23 cellular contexts compared by ENCODE assay signal in the genomic region with DNA sequence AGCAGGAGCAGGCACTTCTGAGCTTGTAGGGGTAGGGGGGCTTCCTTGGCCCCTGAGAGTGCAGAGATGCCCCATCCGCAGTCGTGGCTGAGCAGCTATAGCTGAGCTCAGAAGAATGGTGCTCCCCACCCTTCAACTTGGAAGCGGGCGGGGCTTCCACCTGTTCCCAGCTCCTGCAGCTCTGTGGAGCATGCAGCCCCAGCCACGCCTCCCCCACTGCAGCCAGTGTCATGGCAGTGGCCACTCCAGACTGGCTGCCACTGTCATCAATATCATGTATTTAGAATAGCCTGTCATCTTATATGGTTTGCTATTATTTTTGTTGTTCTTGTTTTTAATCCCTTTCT.
DNase-seq lines count a peak whose midpoint lies in the region; ATAC-seq, FAIRE-seq and TF ChIP-seq lines count a peak whose summit lies in the region.
"Had no signal": no experiment of that assay in that cellular context is flagged by ENCODE, and none has a peak within 500 bp of the region (broad histone marks: within the 10 kb centered on the region; RNA-seq: fewer than 3 reads in every experiment).

No MANE protein-coding gene starts in this region.

- TF ChIP-seq POLR2A in right lobe of liver (IDR thresholded peaks at IDR 0.05) (no peak), HepG2 (IDR thresholded peaks at IDR 0.05; ENCODE audit: insufficient read depth in 1 of 2, low read depth in 2 of 2, low read length in 2 of 2) (no peak)

- H3K4me3 ChIP-seq in right lobe of liver = no peak overlapping the region
- no peak overlapping the region for H3K4me3 ChIP-seq in HepG2 (replicated peaks in 1 of 3; ENCODE audit: insufficient read depth in 1 of 3, low read depth in 2 of 3, low read length in 3 of 3)
- H3K4me3 ChIP-seq: GM12878 had no signal

- H3K36me3 ChIP-seq in right lobe of liver (no peaks in the 10 kb centered on the region), HepG2 (replicated peaks in 1 of 2; ENCODE audit: control insufficient read depth in 1 of 2, insufficient read depth in 2 of 2, low read length in 2 of 2) (no peaks in the 10 kb centered on the region)

- CTCF ChIA-PET in HepG2 (lab: Yijun Ruan, JAX; ENCODE audit: low intra/inter-chr PET ratio, low total read pairs) = no interaction called here
- CTCF ChIA-PET in WTC11 (lab: Charles Lee) = no interaction called here

- no peak overlapping the region for H3K9ac ChIP-seq in HepG2 (ENCODE audit: insufficient read depth, low read depth, low read length)
- H3K9ac ChIP-seq: KMS-11 had no signal

- peak in 2 of 3 donors; percentile 9 to 45 for DNase-seq in right lobe of liver
- no peak for DNase-seq in HepG2 (ENCODE audit: low spot score)
- DNase-seq in WTC11 (ENCODE audit: low spot score) = peak; percentile 11
- peak; percentile 70 for DNase-seq in posterior vena cava (ENCODE audit: low spot score)
- DNase-seq in NCI-H1436 (lab: John Stamatoyannopoulos, UW) = no peak
- no peak for DNase-seq in activated CD4-positive, alpha-beta T cell treated with anti-CD3 and anti-CD28 coated beads, Interleukin-2, amount 50 U/mL, for 4 hours
- DNase-seq: CD4-positive, alpha-beta memory T cell; DND-41; HCEC 1CT; IMR-90; NCI-H1092 treated with DMSO at 0.1 percent for 48 hours; NCI-H1694; NCI-H2081; NCI-H2171; NCI-H345; NCI-H524; OCI-M1 had no signal

- H3K27me3 Mint-ChIP-seq in WTC11 (ENCODE audit: low read depth) = no peaks in the 10 kb centered on the region
- H3K27me3 Mint-ChIP-seq: CD4-positive, alpha-beta memory T cell had no signal

- no peak overlapping the region for H2AFZ ChIP-seq in HepG2 (ENCODE audit: low read length)

- H3K27ac Mint-ChIP-seq in WTC11 = no peak overlapping the region
- H3K27ac Mint-ChIP-seq: CD4-positive, alpha-beta memory T cell had no signal

- H3K79me2 ChIP-seq in HepG2 (ENCODE audit: insufficient read depth, low read length) = no peaks in the 10 kb centered on the region

- no peak overlapping the region for H3K4me3 Mint-ChIP-seq in WTC11
- H3K4me3 Mint-ChIP-seq: CD4-positive, alpha-beta memory T cell had no signal

- no peak for ATAC-seq in right lobe of liver
- no peak for ATAC-seq in HepG2
- ATAC-seq in WTC11 = no peak
- ATAC-seq in GM21717 (IDR thresholded peaks at IDR 0.05; ENCODE audit: unreplicated experiment) = no peak
- ATAC-seq: Right ventricle myocardium inferior had no signal

- TF ChIP-seq RAD21 in HepG2 (CRISPR knock-in tag; IDR thresholded peaks at IDR 0.05) = no peak

- in situ Hi-C loops in HepG2 (cut with HindIII; ENCODE audit: extremely low pct_ligation_motif_present, low pct_unique_long_range_greater_than_20kb) = no loop called here

- peaks cover 7% of the 10 kb centered on the region; the same call in 1 of the 2 replicates for H3K9me3 Mint-ChIP-seq in WTC11

- WGBS in right lobe of liver (ENCODE audit: insufficient coverage, low coverage, low lambda C conversion rate, missing lambda C conversion rate) = 60% methylated on average over 1 of the region's 5 CpGs
- 60% methylated on average over 2 of the region's 5 CpGs for WGBS in HepG2 (ENCODE audit: low lambda C conversion rate)

- no peaks in the 10 kb centered on the region for H3K36me3 Mint-ChIP-seq in WTC11
- H3K36me3 Mint-ChIP-seq: CD4-positive, alpha-beta memory T cell had no signal

- H3K27ac ChIP-seq in right lobe of liver (no peak overlapping the region), HepG2 (ENCODE audit: extremely low read length, insufficient read depth, low read length) (no peak overlapping the region)
- H3K27ac ChIP-seq: KMS-11 had no signal

- no peak for FAIRE-seq in HepG2 (lab: Jason Lieb, UNC)
- FAIRE-seq: GM12878, HTR-8/SVneo, RCC 7860 had no signal

- intact Hi-C loops in right lobe of liver (cut with DNase I) (loop anchor here in 1 of 2 donors (10.0 kb wide), 1 partner anchor 188 kb away; no protein-coding TSS in a partner anchor), HepG2 (cut with micrococcal nuclease; ENCODE audit: unreplicated experiment) (no loop called here), posterior vena cava (cut with DNase I) (no loop called here)

- H3K27me3 ChIP-seq in right lobe of liver = no peaks in the 10 kb centered on the region
- H3K27me3 ChIP-seq in HepG2 (ENCODE audit: control insufficient read depth in 1 of 2, insufficient read depth in 2 of 2, low read length in 2 of 2) = no peaks in the 10 kb centered on the region

- H4K20me1 ChIP-seq in HepG2 (ENCODE audit: insufficient read depth, low read length) = no peaks in the 10 kb centered on the region

- BruUV-seq in HepG2 (replicated peaks; lab: Mats Ljungman, UMichigan) = no TSS peak

- POLR2A ChIA-PET in HepG2 (lab: Yijun Ruan, JAX) (no interaction called here), WTC11 (lab: Charles Lee) (no interaction called here)

- H3K9me3 ChIP-seq in right lobe of liver = no peaks in the 10 kb centered on the region
- no peaks in the 10 kb centered on the region for H3K9me3 ChIP-seq in HepG2 (ENCODE audit: low read length)

- TF ChIP-seq CTCF in right lobe of liver (IDR thresholded peaks at IDR 0.05) (no peak), HepG2 (CRISPR knock-in tag; IDR thresholded peaks at IDR 0.05) (no peak), WTC11 (IDR thresholded peaks at IDR 0.05) (no peak)

- H3K4me1 ChIP-seq in right lobe of liver = no peaks in the 10 kb centered on the region
- no peaks in the 10 kb centered on the region for H3K4me1 ChIP-seq in HepG2 (ENCODE audit: insufficient read depth, low read length)

- TF ChIP-seq EP300 in HepG2 (IDR thresholded peaks at IDR 0.05; ENCODE audit: low read depth in 2 of 2, low read length in 2 of 2) (no peak), HepG2 (CRISPR knock-in tag; IDR thresholded peaks at IDR 0.05; ENCODE audit: borderline replicate concordance) (no peak)

- H3K4me2 ChIP-seq in HepG2 (ENCODE audit: low read depth, low read length) = no peak overlapping the region
- H3K4me2 ChIP-seq: KMS-11 had no signal

- H3K4me1 Mint-ChIP-seq in WTC11 = peaks cover 12% of the 10 kb centered on the region
- H3K4me1 Mint-ChIP-seq: CD4-positive, alpha-beta memory T cell had no signal

TF ChIP-seq in HepG2, 621 proteins besides CTCF, POLR2A, EP300 and RAD21 (continues in another document):
- TF ChIP-seq NBN (conservative IDR thresholded peaks at IDR 0.05) (no peak), CEBPG (CRISPR knock-in tag; IDR thresholded peaks at IDR 0.05) (no peak), ZNF251 (CRISPR knock-in tag; IDR thresholded peaks at IDR 0.05) (no peak), MAZ (IDR thresholded peaks at IDR 0.05; ENCODE audit: borderline replicate concordance, low read depth, low read length) (no peak), MAZ (CRISPR knock-in tag; IDR thresholded peaks at IDR 0.05; ENCODE audit: low read depth) (no peak), ZBTB14 (CRISPR knock-in tag; IDR thresholded peaks at IDR 0.05) (no peak), ZNF224 (CRISPR knock-in tag; IDR thresholded peaks at IDR 0.05) (no peak), ZBTB42 (CRISPR knock-in tag; IDR thresholded peaks at IDR 0.05) (no peak)
- TF ChIP-seq, protein P1, sequence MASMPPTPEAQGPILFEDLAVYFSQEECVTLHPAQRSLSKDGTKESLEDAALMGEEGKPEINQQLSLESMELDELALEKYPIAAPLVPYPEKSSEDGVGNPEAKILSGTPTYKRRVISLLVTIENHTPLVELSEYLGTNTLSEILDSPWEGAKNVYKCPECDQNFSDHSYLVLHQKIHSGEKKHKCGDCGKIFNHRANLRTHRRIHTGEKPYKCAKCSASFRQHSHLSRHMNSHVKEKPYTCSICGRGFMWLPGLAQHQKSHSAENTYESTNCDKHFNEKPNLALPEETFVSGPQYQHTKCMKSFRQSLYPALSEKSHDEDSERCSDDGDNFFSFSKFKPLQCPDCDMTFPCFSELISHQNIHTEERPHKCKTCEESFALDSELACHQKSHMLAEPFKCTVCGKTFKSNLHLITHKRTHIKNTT (CRISPR knock-in tag; IDR thresholded peaks at IDR 0.05) = no peak

TF ChIP-seq in WTC11, 78 proteins besides CTCF, POLR2A, EP300 and RAD21 (continues in another document):
- no peak for TF ChIP-seq E2F5 (CRISPR knock-in tag; IDR thresholded peaks at IDR 0.05)
- TF ChIP-seq JAZF1 (CRISPR knock-in tag; IDR thresholded peaks at IDR 0.05) = no peak
- TF ChIP-seq, protein P2, sequence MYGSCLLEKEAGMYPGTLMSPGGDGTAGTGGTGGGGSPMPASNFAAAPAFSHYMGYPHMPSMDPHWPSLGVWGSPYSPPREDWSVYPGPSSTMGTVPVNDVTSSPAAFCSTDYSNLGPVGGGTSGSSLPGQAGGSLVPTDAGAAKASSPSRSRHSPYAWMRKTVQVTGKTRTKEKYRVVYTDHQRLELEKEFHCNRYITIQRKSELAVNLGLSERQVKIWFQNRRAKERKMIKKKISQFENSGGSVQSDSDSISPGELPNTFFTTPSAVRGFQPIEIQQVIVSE (CRISPR knock-in tag; IDR thresholded peaks at IDR 0.05; ENCODE audit: borderline replicate concordance) = no peak
- no peak for TF ChIP-seq IRF2 (CRISPR knock-in tag; IDR thresholded peaks at IDR 0.05; ENCODE audit: borderline replicate concordance, low read depth)
- no peak for TF ChIP-seq TEAD4 (CRISPR knock-in tag; IDR thresholded peaks at IDR 0.05)
- TF ChIP-seq ZMAT4 (CRISPR knock-in tag; IDR thresholded peaks at IDR 0.05) = no peak
- no peak for TF ChIP-seq NR1H2 (CRISPR knock-in tag; IDR thresholded peaks at IDR 0.05)

Comparison
In these comparisons a context has a peak if more than half of its experiments do, and no peak if none do; other contexts are left out.
1. DNase-seq: peak in right lobe of liver (2 of 3), WTC11 (single experiment) and posterior vena cava (single experiment); none in HepG2 (single experiment), NCI-H1436 (single experiment) and activated CD4-positive, alpha-beta T cell treated with anti-CD3 and anti-CD28 coated beads, Interleukin-2, amount 50 U/mL, for 4 hours (0 of 2).